ENCODE assay signal across 9 cellular contexts in genomic region chr6:163707385-163708355, GRCh38.
DNase-seq lines count a peak whose midpoint lies in the region; ATAC-seq and FAIRE-seq lines count a peak whose summit lies in the region.
"Had no signal": no experiment of that assay in that cellular context is flagged by ENCODE, and none has a peak within 500 bp of the region (broad histone marks: within the 10 kb centered on the region; RNA-seq: fewer than 3 reads in every experiment).

No MANE protein-coding gene starts in this region.

- H2AFZ ChIP-seq in mesenchymal stem cell (ENCODE audit: low read depth, low read length), result no peak overlapping the region

- no peak overlapping the region for H4K8ac ChIP-seq in mesenchymal stem cell (ENCODE audit: low read length)

- WGBS in mesenchymal stem cell, result 80% methylated on average over 18 of the region's 18 CpGs

- no peaks in the 10 kb centered on the region for H3K4me1 ChIP-seq in mesenchymal stem cell (ENCODE audit: control insufficient read depth, insufficient read depth, low read depth, low read length)

- ATAC-seq in GM21526 (IDR thresholded peaks at IDR 0.05; ENCODE audit: low FRiP score, unreplicated experiment) (peak; percentile 58), HG03469 (IDR thresholded peaks at IDR 0.05; ENCODE audit: unreplicated experiment) (peak; percentile 28)

- no peak overlapping the region for H3K4ac ChIP-seq in mesenchymal stem cell (ENCODE audit: low read depth in 1 of 2, low read length in 2 of 2)

- no peak overlapping the region for H3K18ac ChIP-seq in mesenchymal stem cell (ENCODE audit: low read depth in 1 of 2, low read length in 2 of 2)

- no peak overlapping the region for H2BK120ac ChIP-seq in mesenchymal stem cell (ENCODE audit: low read depth, low read length)

- H3K23ac ChIP-seq in mesenchymal stem cell (ENCODE audit: low read length in 2 of 2), result no peak overlapping the region

- no peak overlapping the region for H3K4me3 ChIP-seq in mesenchymal stem cell (ENCODE audit: insufficient read depth in 1 of 2, low read depth in 1 of 2, low read length in 2 of 2)

- H4K91ac ChIP-seq in mesenchymal stem cell (ENCODE audit: low read length), result no peak overlapping the region

- no peak overlapping the region for H3K4me2 ChIP-seq in mesenchymal stem cell (ENCODE audit: low read length, poor library complexity, severe bottlenecking)

- peak; percentile 18 for FAIRE-seq in GM18507 (lab: Jason Lieb, UNC)
- FAIRE-seq: H1 had no signal

- no peak overlapping the region for H2BK5ac ChIP-seq in mesenchymal stem cell (ENCODE audit: low read depth, low read length, poor library complexity, severe bottlenecking)

- no peak overlapping the region for H2BK15ac ChIP-seq in mesenchymal stem cell (ENCODE audit: low read depth, poor library complexity, severe bottlenecking)

- no peak overlapping the region for H2AK5ac ChIP-seq in mesenchymal stem cell (ENCODE audit: low read length, severe bottlenecking)

- H2BK12ac ChIP-seq in mesenchymal stem cell (ENCODE audit: low read length in 2 of 2), result no peak overlapping the region

- H3K27me3 ChIP-seq in mesenchymal stem cell (ENCODE audit: control insufficient read depth in 1 of 2, insufficient read depth in 1 of 2, low read length in 2 of 2), result no peaks in the 10 kb centered on the region

- DNase-seq in GM18507 (ENCODE audit: extremely low spot score, insufficient read length, low read depth) (no peak), mesenchymal stem cell (no peak), NCI-H1436 (lab: John Stamatoyannopoulos, UW) (no peak), NCI-H345 (lab: John Stamatoyannopoulos, UW) (no peak), hypothalamus (lab: John Stamatoyannopoulos, UW) (no peak), NCI-H226 (no peak)

- no peak overlapping the region for H3K27ac ChIP-seq in mesenchymal stem cell (ENCODE audit: low read length, poor library complexity, severe bottlenecking)

- no peaks in the 10 kb centered on the region for H3K9me3 ChIP-seq in mesenchymal stem cell (ENCODE audit: control insufficient read depth, low read length)

- no peaks in the 10 kb centered on the region for H3K79me1 ChIP-seq in mesenchymal stem cell (replicated peaks; ENCODE audit: low read length, poor library complexity, severe bottlenecking)

- H3K36me3 ChIP-seq in mesenchymal stem cell (ENCODE audit: control insufficient read depth in 1 of 2, insufficient read depth in 2 of 2, low read depth in 1 of 2, low read length in 2 of 2), result no peaks in the 10 kb centered on the region

- H3K14ac ChIP-seq in mesenchymal stem cell (ENCODE audit: low read length in 2 of 2), result no peak overlapping the region

- H3K9ac ChIP-seq in mesenchymal stem cell (ENCODE audit: low read length), result peak overlapping the region; percentile 27
